In the genomic region with DNA sequence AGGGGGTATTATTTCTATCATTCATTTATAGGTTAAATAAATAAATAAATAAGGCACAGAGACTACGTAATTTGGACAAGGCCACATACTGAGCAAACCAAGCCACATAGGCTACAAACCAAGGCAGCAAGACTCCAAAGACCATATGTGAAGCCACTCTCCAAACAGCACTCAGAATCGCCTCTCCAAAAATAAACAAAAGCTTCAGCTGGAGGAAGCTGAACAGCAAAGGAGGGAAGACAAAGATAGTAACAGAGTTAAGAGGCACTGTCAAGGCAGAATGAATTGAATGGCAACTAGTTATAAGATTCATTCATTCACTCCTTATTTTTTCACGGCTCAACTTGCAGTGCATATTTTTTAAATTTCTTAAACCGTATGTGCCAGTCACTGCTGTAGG, we compare ENCODE assay signal across 16 cellular contexts.
"Had no signal": no experiment of that assay in that cellular context is flagged by ENCODE, and none has a peak within 500 bp of the region (broad histone marks: within the 10 kb centered on the region; RNA-seq: fewer than 3 reads in every experiment).

No MANE protein-coding gene starts in this region.

- H3K27ac Mint-ChIP-seq: activated CD8-positive, alpha-beta memory T cell treated with anti-CD3 and anti-CD28 coated beads, Interleukin-2, amount 10 ng/mL, durations not matched to agents 7 days and 5 days; activated naive CD8-positive, alpha-beta T cell had no signal

- H3K27ac ChIP-seq: brain microvascular endothelial cell, sigmoid colon, transverse colon had no signal

- H3K9me3 Mint-ChIP-seq: activated T-cell treated with anti-CD3 and anti-CD28 coated beads, Interleukin-2, amount 50 U/mL, for 4 hours; neural crest cell had no signal

- H3K27me3 ChIP-seq: sigmoid colon, transverse colon had no signal

- H3K4me3 Mint-ChIP-seq: activated CD8-positive, alpha-beta memory T cell treated with anti-CD3 and anti-CD28 coated beads, Interleukin-2, amount 10 ng/mL, durations not matched to agents 7 days and 5 days; activated naive CD8-positive, alpha-beta T cell; activated T-cell treated with anti-CD3 and anti-CD28 coated beads, Interleukin-2, amount 50 U/mL, for 4 hours; neural crest cell had no signal

- H3K4me1 ChIP-seq: transverse colon had no signal

- DNase-seq: activated CD4-positive, alpha-beta T cell treated with anti-CD3 and anti-CD28 coated beads, Interleukin-2, amount 50 U/mL, for 48 hours; activated CD4-positive, CD25-positive, alpha-beta regulatory T cell treated with anti-CD3 and anti-CD28 coated beads, Interleukin-2, amount 50 U/mL, for 72 hours; activated CD8-positive, alpha-beta memory T cell treated with anti-CD3 and anti-CD28 coated beads, Interleukin-2, amount 10 ng/mL, durations not matched to agents 7 days and 5 days; activated effector memory CD4-positive, alpha-beta T cell treated with anti-CD3 and anti-CD28 coated beads, Interleukin-2, amount 50 U/mL, for 16 hours; activated T-cell treated with anti-CD3 and anti-CD28 coated beads, Interleukin-2, amount 50 U/mL, for 4 hours; amygdala; brain microvascular endothelial cell; hypothalamus; kidney glomerular epithelial cell; sigmoid colon; stimulated activated CD4-positive, alpha-beta T cell treated with anti-CD3 and anti-CD28 coated beads, Interleukin-2, amount 100 ng/mL, for 24 hours; stimulated activated naive CD4-positive, alpha-beta T cell; substantia nigra; transverse colon had no signal

- H3K36me3 Mint-ChIP-seq: activated CD8-positive, alpha-beta memory T cell treated with anti-CD3 and anti-CD28 coated beads, Interleukin-2, amount 10 ng/mL, durations not matched to agents 7 days and 5 days had no signal

- H3K9me3 ChIP-seq: sigmoid colon, transverse colon had no signal

- H3K4me1 Mint-ChIP-seq: activated CD8-positive, alpha-beta memory T cell treated with anti-CD3 and anti-CD28 coated beads, Interleukin-2, amount 10 ng/mL, durations not matched to agents 7 days and 5 days had no signal

- H3K36me3 ChIP-seq: brain microvascular endothelial cell, sigmoid colon, transverse colon had no signal

- H3K4me3 ChIP-seq: sigmoid colon, transverse colon had no signal
